Comparison of ENCODE assay signal across 24 cellular contexts in the genomic region with DNA sequence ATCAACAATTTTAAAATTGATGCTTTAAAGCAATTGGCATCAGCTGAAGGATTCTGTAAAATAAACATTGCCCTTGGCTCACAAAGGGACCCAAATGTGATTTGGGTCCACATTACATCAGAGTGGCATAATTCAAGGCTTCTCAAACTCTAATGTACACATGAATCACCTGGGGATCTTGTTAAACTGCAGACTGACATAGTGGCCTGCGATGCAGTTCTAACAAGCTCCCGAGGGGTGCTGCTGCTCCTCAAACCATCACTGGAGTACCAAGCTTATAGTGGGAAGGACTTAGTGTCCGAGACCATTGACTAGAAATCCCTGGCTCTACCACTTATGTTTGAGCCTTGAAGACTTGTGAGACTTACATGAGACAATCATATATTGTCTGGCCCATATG.
"Had no signal": no experiment of that assay in that cellular context is flagged by ENCODE, and none has a peak within 500 bp of the region (broad histone marks: within the 10 kb centered on the region; RNA-seq: fewer than 3 reads in every experiment).

No MANE protein-coding gene starts in this region.

- H3K36me3 Mint-ChIP-seq: activated CD8-positive, alpha-beta memory T cell treated with anti-CD3 and anti-CD28 coated beads, Interleukin-2, amount 10 ng/mL, durations not matched to agents 7 days and 5 days; activated naive CD4-positive, alpha-beta T cell treated with anti-CD3 and anti-CD28 coated beads, Interleukin-2, amount 10 ng/mL, durations not matched to agents 7 days and 5 days; natural killer cell treated with Interleukin-12 subunit alpha and Interleukin-12 subunit beta and Interleukin-15 and Interleukin-18, amount 100 ng/mL, for 72 hours had no signal

- H3K4me1 Mint-ChIP-seq: activated CD8-positive, alpha-beta memory T cell treated with anti-CD3 and anti-CD28 coated beads, Interleukin-2, amount 10 ng/mL, durations not matched to agents 7 days and 5 days; activated naive CD4-positive, alpha-beta T cell treated with anti-CD3 and anti-CD28 coated beads, Interleukin-2, amount 10 ng/mL, durations not matched to agents 7 days and 5 days; brain had no signal

- ATAC-seq: activated CD8-positive, alpha-beta memory T cell treated with anti-CD3 and anti-CD28 coated beads, Interleukin-2, amount 10 ng/mL, durations not matched to agents 7 days and 5 days; activated CD8-positive, alpha-beta T cell treated with anti-CD3 and anti-CD28 coated beads for 36 hours; natural killer cell treated with Interleukin-12 subunit alpha and Interleukin-12 subunit beta and Interleukin-15 and Interleukin-18, amount 100 ng/mL, for 72 hours; pancreas; right cardiac atrium had no signal

- H3K9me3 ChIP-seq: pancreas, testis, vagina had no signal

- H2AFZ ChIP-seq: hepatocyte had no signal

- H3K27me3 Mint-ChIP-seq: activated CD8-positive, alpha-beta memory T cell treated with anti-CD3 and anti-CD28 coated beads, Interleukin-2, amount 10 ng/mL, durations not matched to agents 7 days and 5 days; activated CD8-positive, alpha-beta T cell treated with anti-CD3 and anti-CD28 coated beads for 36 hours; activated naive CD4-positive, alpha-beta T cell treated with anti-CD3 and anti-CD28 coated beads, Interleukin-2, amount 10 ng/mL, durations not matched to agents 7 days and 5 days; brain had no signal

- H3K9me3 Mint-ChIP-seq: activated CD4-positive, alpha-beta T cell treated with anti-CD3 and anti-CD28 coated beads, Interleukin-2, amount 10 ng/mL, durations not matched to agents 7 days and 5 days; activated CD8-positive, alpha-beta T cell treated with anti-CD3 and anti-CD28 coated beads for 36 hours; activated naive CD4-positive, alpha-beta T cell treated with anti-CD3 and anti-CD28 coated beads, Interleukin-2, amount 10 ng/mL, durations not matched to agents 7 days and 5 days; brain; natural killer cell treated with Interleukin-12 subunit alpha and Interleukin-12 subunit beta and Interleukin-15 and Interleukin-18, amount 100 ng/mL, for 72 hours; T-helper 2 cell treated with Interferon-gamma antibody and Interleukin-4, amounts not matched to agents 5 μg/mL and 100 μg/mL, for 36 hours had no signal

- H3K4me2 ChIP-seq: hepatocyte had no signal

- H3K27ac Mint-ChIP-seq: activated CD4-positive, alpha-beta T cell treated with anti-CD3 and anti-CD28 coated beads, Interleukin-2, amount 10 ng/mL, durations not matched to agents 7 days and 5 days; activated CD8-positive, alpha-beta memory T cell treated with anti-CD3 and anti-CD28 coated beads, Interleukin-2, amount 10 ng/mL, durations not matched to agents 7 days and 5 days; activated CD8-positive, alpha-beta T cell treated with anti-CD3 and anti-CD28 coated beads for 36 hours; activated naive CD4-positive, alpha-beta T cell treated with anti-CD3 and anti-CD28 coated beads, Interleukin-2, amount 10 ng/mL, durations not matched to agents 7 days and 5 days; natural killer cell treated with Interleukin-12 subunit alpha and Interleukin-12 subunit beta and Interleukin-15 and Interleukin-18, amount 100 ng/mL, for 72 hours; T-helper 2 cell treated with Interferon-gamma antibody and Interleukin-4, amounts not matched to agents 5 μg/mL and 100 μg/mL, for 36 hours had no signal

- H3K27ac ChIP-seq: hepatocyte, pancreas, testis, vagina, VCaP had no signal

- H3K4me3 Mint-ChIP-seq: activated CD4-positive, alpha-beta T cell treated with anti-CD3 and anti-CD28 coated beads, Interleukin-2, amount 10 ng/mL, durations not matched to agents 7 days and 5 days; activated CD8-positive, alpha-beta memory T cell treated with anti-CD3 and anti-CD28 coated beads, Interleukin-2, amount 10 ng/mL, durations not matched to agents 7 days and 5 days; activated CD8-positive, alpha-beta T cell treated with anti-CD3 and anti-CD28 coated beads for 36 hours; activated naive CD4-positive, alpha-beta T cell treated with anti-CD3 and anti-CD28 coated beads, Interleukin-2, amount 10 ng/mL, durations not matched to agents 7 days and 5 days; brain; natural killer cell treated with Interleukin-12 subunit alpha and Interleukin-12 subunit beta and Interleukin-15 and Interleukin-18, amount 100 ng/mL, for 72 hours; T-helper 2 cell treated with Interferon-gamma antibody and Interleukin-4, amounts not matched to agents 5 μg/mL and 100 μg/mL, for 36 hours had no signal

- H3K4me3 ChIP-seq: hepatocyte, pancreas, testis, vagina had no signal

- H3K79me2 ChIP-seq: hepatocyte had no signal

- H3K27me3 ChIP-seq: hepatocyte, pancreas, testis, vagina had no signal

- DNase-seq: activated CD4-positive, alpha-beta T cell treated with anti-CD3 and anti-CD28 coated beads, Interleukin-2, amount 10 ng/mL, durations not matched to agents 7 days and 5 days; activated CD4-positive, CD25-positive, alpha-beta regulatory T cell treated with anti-CD3 and anti-CD28 coated beads, Interleukin-2, amount 50 U/mL, for 72 hours; activated CD8-positive, alpha-beta memory T cell treated with anti-CD3 and anti-CD28 coated beads, Interleukin-2, amount 10 ng/mL, durations not matched to agents 7 days and 5 days; activated CD8-positive, alpha-beta T cell treated with anti-CD3 and anti-CD28 coated beads for 36 hours; activated effector memory CD4-positive, alpha-beta T cell treated with anti-CD3 and anti-CD28 coated beads, Interleukin-2, amount 50 U/mL, for 16 hours; activated naive CD4-positive, alpha-beta T cell treated with anti-CD3 and anti-CD28 coated beads, Interleukin-2, amount 10 ng/mL, durations not matched to agents 7 days and 5 days; activated T-cell treated with anti-CD3 and anti-CD28 coated beads for 4 hours; anterior cingulate cortex; dermis blood vessel endothelial cell; effector CD8-positive, alpha-beta T cell; glutamatergic neuron; pancreas; right cardiac atrium; small intestine; stimulated activated CD4-positive, alpha-beta T cell treated with anti-CD3 and anti-CD28 coated beads, Interleukin-2, amount 100 ng/mL, for 48 hours; stimulated activated CD8-positive, alpha-beta memory T cell treated with anti-CD3 and anti-CD28 coated beads, Interleukin-4, amount 100 ng/mL, for 48 hours; stimulated activated naive CD4-positive, alpha-beta T cell; testis had no signal

- H3K4me1 ChIP-seq: pancreas, vagina had no signal
